ENCODE assay signal across 20 cellular contexts in the genomic region with DNA sequence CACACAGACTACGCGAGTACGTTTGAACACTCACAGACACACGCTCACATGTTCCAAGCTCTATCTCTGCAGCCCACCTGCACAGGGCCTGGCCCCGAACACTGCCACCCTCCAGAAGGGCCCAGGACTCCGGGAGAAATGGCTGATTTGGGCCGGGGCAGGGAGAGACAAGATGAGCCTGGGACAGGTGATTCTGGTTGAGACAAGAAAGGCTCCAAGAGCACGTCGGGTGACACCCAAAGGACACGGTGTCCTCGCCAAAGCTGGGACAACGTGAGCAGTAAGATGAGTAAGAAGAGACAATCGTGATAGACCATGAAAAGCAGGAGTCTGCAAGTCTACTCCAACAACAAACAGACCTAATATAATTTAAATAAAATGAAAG. TPM values are rescaled to one million over a fixed set of nuclear protein-coding genes. Genes with fewer than 3 reads are reported as not detected.
"Had no signal": no experiment of that assay in that cellular context is flagged by ENCODE, and none has a peak within 500 bp of the region (broad histone marks: within the 10 kb centered on the region; RNA-seq: fewer than 3 reads in every experiment).

No MANE protein-coding gene starts in this region.

- FAIRE-seq: colon, islet of Langerhans had no signal

- H3K4me1 Mint-ChIP-seq: activated T-helper 17 cell treated with anti-CD3 and anti-CD28 coated beads, Interleukin-2, amount 50 U/mL, for 72 hours had no signal

- H3K9me3 ChIP-seq: body of pancreas, psoas muscle, sigmoid colon had no signal

- H3K27me3 ChIP-seq: body of pancreas, dorsolateral prefrontal cortex, sigmoid colon had no signal

- H3K27ac ChIP-seq: body of pancreas, foreskin keratinocyte, psoas muscle had no signal

- H3K27ac Mint-ChIP-seq: activated CD8-positive, alpha-beta T cell treated with anti-CD3 and anti-CD28 coated beads for 36 hours; activated naive CD4-positive, alpha-beta T cell treated with anti-CD3 and anti-CD28 coated beads for 36 hours; activated T-helper 17 cell treated with anti-CD3 and anti-CD28 coated beads, Interleukin-2, amount 50 U/mL, for 72 hours; natural killer cell treated with Interleukin-12 subunit alpha and Interleukin-12 subunit beta and Interleukin-15 and Interleukin-18, amount 100 ng/mL, for 72 hours; stimulated activated naive B cell treated with anti-CD40 and anti-IgM and Interleukin-4, amounts not matched to agents 10 μg/mL and 1 μg/mL and 100 μg/mL, for 72 hours; T-cell had no signal

- DNase-seq: activated CD4-positive, alpha-beta T cell treated with anti-CD3 and anti-CD28 coated beads for 48 hours; activated CD4-positive, CD25-positive, alpha-beta regulatory T cell; activated CD8-positive, alpha-beta T cell treated with anti-CD3 and anti-CD28 coated beads for 36 hours; activated naive CD4-positive, alpha-beta T cell treated with anti-CD3 and anti-CD28 coated beads for 36 hours; activated T-cell treated with anti-CD3 and anti-CD28 coated beads, Interleukin-2, amount 50 U/mL, for 1 hour; body of pancreas; central memory CD4-positive, alpha-beta T cell; dorsolateral prefrontal cortex; foreskin keratinocyte; hippocampal formation; left cardiac atrium; sigmoid colon; stimulated activated CD4-positive, alpha-beta T cell treated with anti-CD3 and anti-CD28 coated beads, Interleukin-4, amount 100 ng/mL, for 4 hours; stimulated activated naive B cell treated with anti-CD40 and anti-IgM and Interleukin-4, amounts not matched to agents 10 μg/mL and 1 μg/mL and 100 μg/mL, for 72 hours; T-cell had no signal

- H3K27me3 Mint-ChIP-seq: activated CD8-positive, alpha-beta T cell treated with anti-CD3 and anti-CD28 coated beads for 36 hours; activated T-helper 17 cell treated with anti-CD3 and anti-CD28 coated beads, Interleukin-2, amount 50 U/mL, for 72 hours; natural killer cell treated with Interleukin-12 subunit alpha and Interleukin-12 subunit beta and Interleukin-15 and Interleukin-18, amount 100 ng/mL, for 72 hours; stimulated activated naive B cell treated with anti-CD40 and anti-IgM and Interleukin-4, amounts not matched to agents 10 μg/mL and 1 μg/mL and 100 μg/mL, for 72 hours; T-cell had no signal

- H3K9me3 Mint-ChIP-seq: activated CD8-positive, alpha-beta T cell treated with anti-CD3 and anti-CD28 coated beads for 36 hours; activated naive CD4-positive, alpha-beta T cell treated with anti-CD3 and anti-CD28 coated beads for 36 hours; activated T-helper 17 cell treated with anti-CD3 and anti-CD28 coated beads, Interleukin-2, amount 50 U/mL, for 72 hours; natural killer cell treated with Interleukin-12 subunit alpha and Interleukin-12 subunit beta and Interleukin-15 and Interleukin-18, amount 100 ng/mL, for 72 hours had no signal

- ATAC-seq: activated CD8-positive, alpha-beta T cell treated with anti-CD3 and anti-CD28 coated beads for 36 hours; activated T-helper 17 cell treated with anti-CD3 and anti-CD28 coated beads, Interleukin-2, amount 50 U/mL, for 72 hours; body of pancreas; foreskin keratinocyte; natural killer cell treated with Interleukin-12 subunit alpha and Interleukin-12 subunit beta and Interleukin-15 and Interleukin-18, amount 100 ng/mL, for 72 hours; stimulated activated naive B cell treated with anti-CD40 and anti-IgM and Interleukin-4, amounts not matched to agents 10 μg/mL and 1 μg/mL and 100 μg/mL, for 72 hours; T-cell had no signal

- H3K4me3 Mint-ChIP-seq: activated CD8-positive, alpha-beta T cell treated with anti-CD3 and anti-CD28 coated beads for 36 hours; activated naive CD4-positive, alpha-beta T cell treated with anti-CD3 and anti-CD28 coated beads for 36 hours; activated T-helper 17 cell treated with anti-CD3 and anti-CD28 coated beads, Interleukin-2, amount 50 U/mL, for 72 hours; natural killer cell treated with Interleukin-12 subunit alpha and Interleukin-12 subunit beta and Interleukin-15 and Interleukin-18, amount 100 ng/mL, for 72 hours; stimulated activated naive B cell treated with anti-CD40 and anti-IgM and Interleukin-4, amounts not matched to agents 10 μg/mL and 1 μg/mL and 100 μg/mL, for 72 hours; T-cell had no signal

- H3K4me3 ChIP-seq: body of pancreas, sigmoid colon had no signal

- H3K4me1 ChIP-seq: foreskin keratinocyte had no signal

RNA-seq across cellular contexts. Expression of a gene that starts 9.2 kb away (rescaled TPM):
- total RNA-seq: activated naive CD4-positive, alpha-beta T cell treated with anti-CD3 and anti-CD28 coated beads for 36 hours; natural killer cell treated with Interleukin-12 subunit alpha and Interleukin-12 subunit beta and Interleukin-15 and Interleukin-18, amount 100 ng/mL, for 72 hours had no signal

RNA-seq across cellular contexts. Expression of a gene that starts 52.8 kb away (rescaled TPM):
- total RNA-seq: foreskin keratinocyte had no signal
- polyA plus RNA-seq: foreskin keratinocyte had no signal
